ENCODE assay signal across 13 cellular contexts in genomic region chr6:113758725-113759576, GRCh38.
DNase-seq lines count a peak whose midpoint lies in the region; ATAC-seq and TF ChIP-seq lines count a peak whose summit lies in the region.
"Had no signal": no experiment of that assay in that cellular context is flagged by ENCODE, and none has a peak within 500 bp of the region (broad histone marks: within the 10 kb centered on the region; RNA-seq: fewer than 3 reads in every experiment).

No MANE protein-coding gene starts in this region.

- peak overlapping the region; percentile 5 to 86 (median 57) for H3K27ac Mint-ChIP-seq in CD14-positive monocyte

- H3K27me3 Mint-ChIP-seq in CD14-positive monocyte (ENCODE audit: low read depth in 3 of 3) = peaks cover 0 to 2% (median 0%) of the 10 kb centered on the region in 3 donors
- H3K27me3 Mint-ChIP-seq: central memory CD8-positive, alpha-beta T cell had no signal

- H3K4me3 ChIP-seq in RWPE2 (ENCODE audit: severe bottlenecking) = no peak overlapping the region

- H3K9me3 ChIP-seq in RWPE2 (ENCODE audit: severe bottlenecking) = no peaks in the 10 kb centered on the region

- peak overlapping the region in 1 of 2 donors; percentile 51 for H3K4me3 Mint-ChIP-seq in CD14-positive monocyte
- H3K4me3 Mint-ChIP-seq: central memory CD8-positive, alpha-beta T cell had no signal

- H3K27ac ChIP-seq in RWPE2 (ENCODE audit: poor library complexity, severe bottlenecking) = no peak overlapping the region

- ATAC-seq in GM21529 (IDR thresholded peaks at IDR 0.05; ENCODE audit: unreplicated experiment) (peak; percentile 30), RWPE2 (ENCODE audit: low read depth) (peak; percentile 47; the same call in 1 of the 3 replicates), HG02798 (IDR thresholded peaks at IDR 0.05; ENCODE audit: poor library complexity, unreplicated experiment) (no peak)

- DNase-seq in CD14-positive monocyte (ENCODE audit: low spot score) = no peak
- DNase-seq in RWPE2 (ENCODE audit: low spot score) = no peak
- peak; percentile 53 for DNase-seq in iris pigment epithelial cell (ENCODE audit: low read depth)
- no peak for DNase-seq in middle frontal gyrus (ENCODE audit: extremely low spot score, low spot score)
- DNase-seq in SK-N-DZ (ENCODE audit: low spot score) = no peak
- no peak for DNase-seq in NCI-H2227 treated with DMSO at 0.1 percent for 48 hours (lab: John Stamatoyannopoulos, UW)
- DNase-seq: activated CD4-positive, alpha-beta T cell treated with anti-CD3 and anti-CD28 coated beads for 48 hours; DMS53; posterior cingulate gyrus; stimulated activated CD4-positive, alpha-beta T cell treated with anti-CD3 and anti-CD28 coated beads, Interleukin-4, amount 100 ng/mL, for 4 hours had no signal

- TF ChIP-seq CTCF in CD14-positive monocyte (IDR thresholded peaks at IDR 0.05) (no peak), RWPE2 (IDR thresholded peaks at IDR 0.05; ENCODE audit: poor library complexity, severe bottlenecking) (no peak)

- H3K4me1 Mint-ChIP-seq in CD14-positive monocyte = peaks cover 30% of the 10 kb centered on the region
- H3K4me1 Mint-ChIP-seq: central memory CD8-positive, alpha-beta T cell had no signal

- intact Hi-C loops in CD14-positive monocyte (cut with micrococcal nuclease) = no loop called here

- H3K9me3 Mint-ChIP-seq in CD14-positive monocyte = peaks cover 0 to 3% (median 0%) of the 10 kb centered on the region in 7 donors
- H3K9me3 Mint-ChIP-seq: central memory CD8-positive, alpha-beta T cell had no signal

- no peaks in the 10 kb centered on the region for H3K27me3 ChIP-seq in RWPE2 (ENCODE audit: insufficient read depth, poor library complexity, severe bottlenecking)

- peaks cover 15% of the 10 kb centered on the region for H3K4me1 ChIP-seq in RWPE2 (ENCODE audit: insufficient read depth, poor library complexity, severe bottlenecking)

- peaks cover 0 to 3% of the 10 kb centered on the region in 2 donors for H3K36me3 Mint-ChIP-seq in CD14-positive monocyte

- no peaks in the 10 kb centered on the region for H3K36me3 ChIP-seq in RWPE2 (ENCODE audit: low read depth)
